8 cellular contexts compared by ENCODE assay signal in genomic region chr7:99143853-99144672, GRCh38. TPM values are rescaled to one million over a fixed set of nuclear protein-coding genes. Genes with fewer than 3 reads are reported as not detected.
DNase-seq lines count a peak whose midpoint lies in the region; TF ChIP-seq lines count a peak whose summit lies in the region.

Gene SMURF1 (minus strand): TSS chr7:99144108. CDS start chr7:99143780, 328 bp downstream.

- H3K27ac ChIP-seq in GM23248 (peak within 1 kb of the TSS; percentile 91), ascending aorta (peak within 1 kb of the TSS; percentile 99 to 100), rectal smooth muscle tissue (ENCODE audit: low read depth, low read length) (peak within 1 kb of the TSS; percentile 92), vagina (peak within 1 kb of the TSS; percentile 100)

- DNase-seq in GM03348 (ENCODE audit: low spot score) = peak; percentile 96
- DNase-seq in GM23248 = peak; percentile 89
- peak; percentile 83 for DNase-seq in LoVo (ENCODE audit: low spot score)
- peak in 1 of 2 donors; percentile 79 for DNase-seq in ascending aorta (ENCODE audit: low spot score in 2 of 2)
- peak; percentile 62 for DNase-seq in hepatic stellate cell (ENCODE audit: low spot score)
- no peak for DNase-seq in vagina (ENCODE audit: extremely low spot score in 2 of 2)

- intact Hi-C loops in T-helper 1 cell treated with Interleukin-12 subunit alpha and Interleukin-12 subunit beta and Interleukin-4 antibody, amounts not matched to agents 30 ng/mL and 1 ng/mL, for 36 hours (cut with micrococcal nuclease) = loop anchor here (1.0 to 5.0 kb wide), 12 partner anchors 29 to 1037 kb away; partner anchors contain the start of genes ARPC1A, ARPC1B, BRI3 and LMTK2
- intact Hi-C loops in ascending aorta (cut with DNase I) = loop anchor here (1.0 to 2.0 kb wide), 7 partner anchors 17 to 233 kb away; no protein-coding TSS in a partner anchor
- intact Hi-C loops in vagina (cut with DNase I) = loop anchor here (5.0 to 10.0 kb wide), 2 partner anchors 107 to 261 kb away; partner anchors contain the start of genes BUD31 and PDAP1

- H3K9me2 ChIP-seq in GM23248 (ENCODE audit: insufficient read depth) = no peaks in the 10 kb centered on the region

- H3K4me3 ChIP-seq in GM23248 = peak within 1 kb of the TSS; percentile 84
- peak within 1 kb of the TSS; percentile 97 to 100 for H3K4me3 ChIP-seq in ascending aorta
- H3K4me3 ChIP-seq in rectal smooth muscle tissue (ENCODE audit: low read length) = peak within 1 kb of the TSS; percentile 72
- H3K4me3 ChIP-seq in vagina = peak within 1 kb of the TSS; percentile 97 to 99

- H2AFZ ChIP-seq in GM23248 = peak within 1 kb of the TSS; percentile 96

- H3K27me3 ChIP-seq in GM23248 (replicated peaks; ENCODE audit: insufficient read depth) (no peaks in the 10 kb centered on the region), ascending aorta (no peaks in the 10 kb centered on the region), rectal smooth muscle tissue (ENCODE audit: control insufficient read depth, insufficient read depth, low read length) (no peaks in the 10 kb centered on the region), vagina (no peaks in the 10 kb centered on the region)

- H3F3A ChIP-seq in GM23248 (ENCODE audit: insufficient read depth) = peaks cover 27% of the 10 kb centered on the region

- H3K9ac ChIP-seq in GM23248 = peak within 1 kb of the TSS; percentile 86
- H3K9ac ChIP-seq in rectal smooth muscle tissue (ENCODE audit: low read length) = peak within 1 kb of the TSS; percentile 82

- H3K4me1 ChIP-seq in GM23248 (ENCODE audit: insufficient read depth) (peaks cover 21% of the 10 kb centered on the region), ascending aorta (peaks cover 3 to 11% of the 10 kb centered on the region in 2 donors), rectal smooth muscle tissue (ENCODE audit: control insufficient read depth, insufficient read depth, low read length) (peaks cover 3% of the 10 kb centered on the region), vagina (peaks cover 38% of the 10 kb centered on the region)

- WGBS in GM23248 (ENCODE audit: low coverage in 1 of 2, low lambda C conversion rate in 2 of 2, missing lambda C conversion rate in 2 of 2), 2 experiments = 1 to 2% methylated on average over 21 to 51 of the region's 94 CpGs

- H3K9me3 ChIP-seq in GM23248 (ENCODE audit: low read depth) (no peaks in the 10 kb centered on the region), ascending aorta (no peaks in the 10 kb centered on the region), vagina (no peaks in the 10 kb centered on the region)

- H4K20me1 ChIP-seq in GM23248 (ENCODE audit: insufficient read depth) = no peaks in the 10 kb centered on the region; the same call in 1 of the 2 replicates

- H3K79me2 ChIP-seq in GM23248 (ENCODE audit: insufficient read depth) = peaks cover 31% of the 10 kb centered on the region

- no peak for TF ChIP-seq POLR2A in vagina (IDR thresholded peaks at IDR 0.05)

- no peaks in the 10 kb centered on the region for H3K36me3 ChIP-seq in GM23248 (ENCODE audit: low read depth)
- no peaks in the 10 kb centered on the region for H3K36me3 ChIP-seq in ascending aorta
- H3K36me3 ChIP-seq in rectal smooth muscle tissue (ENCODE audit: control insufficient read depth, insufficient read depth, low read length) = no peaks in the 10 kb centered on the region
- no peaks in the 10 kb centered on the region for H3K36me3 ChIP-seq in vagina

- TF ChIP-seq CTCF in ascending aorta (IDR thresholded peaks at IDR 0.05) = peak in 1 of 3 experiments; percentile 35
- TF ChIP-seq CTCF in vagina (IDR thresholded peaks at IDR 0.05) = no peak

- peak within 1 kb of the TSS; percentile 97 for H3K4me2 ChIP-seq in GM23248 (ENCODE audit: unreplicated experiment)

- in situ Hi-C loops in GM23248 (cut with MboI) = loop anchor here (10.0 kb wide), 1 partner anchor 171 kb away; no protein-coding TSS in a partner anchor

RNA-seq across cellular contexts. Expression of gene SMURF1, which starts in this region (rescaled TPM):
- total RNA-seq in GM23248 (2014; rRNA removed; shearing (Covaris generic)) = 19.1 and 21.1 TPM in 2 replicates
- polyA plus RNA-seq in GM23248 (2016; fragmentation: Nextera tagmentation; extraction: Ambion mirVana) = 6.6 and 6.8 TPM in 2 replicates
- total RNA-seq in T-helper 1 cell treated with Interleukin-12 subunit alpha and Interleukin-12 subunit beta and Interleukin-4 antibody, amounts not matched to agents 30 ng/mL and 1 ng/mL, for 36 hours = 18.9 and 19.2 TPM in 2 replicates
- total RNA-seq in ascending aorta (26.5 TPM), vagina (30.0 TPM)

Comparison
In these comparisons a context has a peak if more than half of its experiments do, and no peak if none do; other contexts are left out.
1. DNase-seq: peak in GM03348 (single experiment), GM23248 (single experiment), LoVo (single experiment) and hepatic stellate cell (single experiment); none in vagina (0 of 2).
2. Peak in every context shown above with its lines, with median percentiles within 50 percentile points of each other: H3K27ac ChIP-seq and H3K4me3 ChIP-seq.